Comparison of ENCODE assay signal across 26 cellular contexts in genomic region chr16:15492091-15492740, GRCh38. TPM values are rescaled to one million over a fixed set of nuclear protein-coding genes. Genes with fewer than 3 reads are reported as not detected.
DNase-seq lines count a peak whose midpoint lies in the region; ATAC-seq, FAIRE-seq and TF ChIP-seq lines count a peak whose summit lies in the region.
"Had no signal": no experiment of that assay in that cellular context is flagged by ENCODE, and none has a peak within 500 bp of the region (broad histone marks: within the 10 kb centered on the region; RNA-seq: fewer than 3 reads in every experiment).

No MANE protein-coding gene starts in this region.

- H3K27me3 Mint-ChIP-seq in activated CD4-positive, alpha-beta memory T cell treated with anti-CD3 and anti-CD28 coated beads, Interleukin-2, amount 10 ng/mL, durations not matched to agents 7 days and 5 days: no peaks in the 10 kb centered on the region
- H3K27me3 Mint-ChIP-seq: central memory CD8-positive, alpha-beta T cell; T-cell had no signal

- no peak for FAIRE-seq in GM12878 (lab: Jason Lieb, UNC)
- FAIRE-seq: GM19239, keratinocyte had no signal

- no peak overlapping the region for H3K27ac Mint-ChIP-seq in activated CD4-positive, alpha-beta memory T cell treated with anti-CD3 and anti-CD28 coated beads, Interleukin-2, amount 10 ng/mL, durations not matched to agents 7 days and 5 days
- H3K27ac Mint-ChIP-seq: CD8-positive, alpha-beta T cell; T-cell had no signal

- H3K4me3 Mint-ChIP-seq in activated CD4-positive, alpha-beta memory T cell treated with anti-CD3 and anti-CD28 coated beads, Interleukin-2, amount 10 ng/mL, durations not matched to agents 7 days and 5 days: no peak overlapping the region
- H3K4me3 Mint-ChIP-seq: CD8-positive, alpha-beta T cell; central memory CD8-positive, alpha-beta T cell; T-cell had no signal

- RAD21 ChIA-PET in HCT116 (lab: Charles Lee; ENCODE audit: low non-redundant PET in 1 of 2, low total read pairs in 2 of 2, uncharacterized antibody in 2 of 2, unreplicated experiment in 2 of 2) (no interaction called here), GM12878 (lab: Charles Lee; ENCODE audit: unreplicated experiment) (no interaction called here)

- TF ChIP-seq EP300 in GM12878 (IDR thresholded peaks at IDR 0.05; ENCODE audit: borderline replicate concordance in 1 of 2, control insufficient read depth in 1 of 2, low read depth in 2 of 2, low read length in 2 of 2) (no peak), ovary (IDR thresholded peaks at IDR 0.05) (no peak)

- no TSS peak for BruUV-seq in HCT116 (replicated peaks; lab: Mats Ljungman, UMichigan)
- BruUV-seq in GM12878 (replicated peaks; lab: Mats Ljungman, UMichigan): no TSS peak

- TF ChIP-seq RAD21 in HCT116 (IDR thresholded peaks at IDR 0.05; ENCODE audit: low read depth) (no peak), GM12878 (IDR thresholded peaks at IDR 0.05; ENCODE audit: insufficient read depth, low read depth, low read length) (no peak)

- SMC1A ChIA-PET in GM12878 (lab: Charles Lee; ENCODE audit: uncharacterized antibody, unreplicated experiment): no interaction called here

- H3K27me3 ChIP-seq in HCT116 (ENCODE audit: insufficient read depth, low read length) (no peaks in the 10 kb centered on the region), GM12878 (replicated peaks in 1 of 2; ENCODE audit: control insufficient read depth in 2 of 2, insufficient read depth in 2 of 2, low read length in 1 of 2) (no peaks in the 10 kb centered on the region), ovary (no peaks in the 10 kb centered on the region)
- H3K27me3 ChIP-seq: ascending aorta, esophagus muscularis mucosa, right atrium auricular region had no signal

- no peaks in the 10 kb centered on the region for H3K9me2 ChIP-seq in HCT116 (ENCODE audit: insufficient read depth)

- no peak overlapping the region for H3K4me3 ChIP-seq in HCT116 (replicated peaks in 1 of 2; ENCODE audit: low read depth in 1 of 2, low read length in 2 of 2)
- no peak overlapping the region for H3K4me3 ChIP-seq in GM12878
- no peak overlapping the region for H3K4me3 ChIP-seq in skin epidermis
- H3K4me3 ChIP-seq in ovary: no peak overlapping the region
- H3K4me3 ChIP-seq: ascending aorta, esophagus muscularis mucosa, right atrium auricular region had no signal

- H3K9me3 Mint-ChIP-seq in activated CD4-positive, alpha-beta memory T cell treated with anti-CD3 and anti-CD28 coated beads, Interleukin-2, amount 10 ng/mL, durations not matched to agents 7 days and 5 days: no peaks in the 10 kb centered on the region
- H3K9me3 Mint-ChIP-seq: CD8-positive, alpha-beta T cell; central memory CD8-positive, alpha-beta T cell; T-cell had no signal

- peak overlapping the region; percentile 2; the same call in 1 of the 2 replicates for H3K9ac ChIP-seq in HCT116 (ENCODE audit: low read length)
- H3K9ac ChIP-seq in GM12878 (ENCODE audit: control insufficient read depth, insufficient read depth, low read length): no peak overlapping the region
- H3K9ac ChIP-seq: KMS-11 had no signal

- peak overlapping the region; percentile 66 for H3K4me2 ChIP-seq in HCT116 (ENCODE audit: low read length)
- no peak overlapping the region for H3K4me2 ChIP-seq in GM12878 (ENCODE audit: control insufficient read depth, insufficient read depth)
- H3K4me2 ChIP-seq: KMS-11 had no signal

- no peak overlapping the region for H2AFZ ChIP-seq in HCT116 (ENCODE audit: low read depth, low read length, poor library complexity, severe bottlenecking)
- no peak overlapping the region for H2AFZ ChIP-seq in GM12878 (ENCODE audit: control insufficient read depth, low read depth, low read length)

- CTCF ChIA-PET in HCT116 (lab: Charles Lee) (no interaction called here), GM12878 (lab: Yijun Ruan, JAX) (interaction anchor here (0.9 kb wide), 1 partner anchor 65 kb away, joined by 4 read pairs; no protein-coding TSS in a partner anchor)
- CTCF ChIA-PET in activated CD4-positive, alpha-beta memory T cell treated with anti-CD3 and anti-CD28 coated beads, Interleukin-2, amount 10 ng/mL, durations not matched to agents 7 days and 5 days (lab: Charles Lee): no interaction called here

- in situ Hi-C loops in GM12878 (cut with MboI): no loop called here

- TF ChIP-seq CTCF in HCT116 (IDR thresholded peaks at IDR 0.05 in 2 of 3, conservative IDR thresholded peaks at IDR 0.05 in 1 of 3; ENCODE audit: borderline replicate concordance in 1 of 3, insufficient read depth in 1 of 3, low read depth in 2 of 3, low read length in 2 of 3) (no peak), GM12878 (IDR thresholded peaks at IDR 0.05 in 2 of 3, conservative IDR thresholded peaks at IDR 0.05 in 1 of 3; ENCODE audit: control insufficient read depth in 2 of 3, extremely low read depth in 1 of 3, insufficient read depth in 1 of 3, low read depth in 3 of 3, low read length in 3 of 3) (no peak), ovary (IDR thresholded peaks at IDR 0.05) (no peak)

- intact Hi-C loops in HCT116 (cut with micrococcal nuclease) (no loop called here), GM12878 (cut with micrococcal nuclease; ENCODE audit: unreplicated experiment) (no loop called here), ovary (cut with DNase I) (no loop called here)

- WGBS in GM12878 (ENCODE audit: insufficient coverage, insufficient replicate concordance, low lambda C conversion rate, missing lambda C conversion rate): 49% methylated on average over 8 of the region's 8 CpGs
- WGBS in ovary, 3 donors: 73 to 79% (median 78%) methylated on average over 8 of the region's 8 CpGs

- ATAC-seq in HCT116: no peak
- peak; percentile 53; the same call in 2 of the 3 replicates for ATAC-seq in GM12878
- ATAC-seq: CD8-positive, alpha-beta T cell; T-cell had no signal

- H3K27ac ChIP-seq in HCT116 (ENCODE audit: low read depth, low read length) (peak overlapping the region; percentile 26; the same call in 1 of the 2 replicates), GM12878 (ENCODE audit: control insufficient read depth, insufficient read depth) (no peak overlapping the region), skin epidermis (peak overlapping the region in 12 of 21 experiments; percentile 24 to 82 (median 61)), ovary (no peak overlapping the region)
- H3K27ac ChIP-seq: KMS-11 had no signal

- POLR2A ChIA-PET in HCT116 (lab: Charles Lee): interaction anchor here (0.9 to 1.5 kb wide), 2 partner anchors 10 kb away, joined by 3 to 4 read pairs; no protein-coding TSS in a partner anchor
- POLR2A ChIA-PET in GM12878 (lab: Charles Lee): interaction anchor here (0.5 kb wide), 1 partner anchor 167 kb away, joined by 8 read pairs; no protein-coding TSS in a partner anchor
- POLR2A ChIA-PET in activated CD4-positive, alpha-beta memory T cell treated with anti-CD3 and anti-CD28 coated beads, Interleukin-2, amount 10 ng/mL, durations not matched to agents 7 days and 5 days (lab: Charles Lee): no interaction called here

- no peaks in the 10 kb centered on the region for H3K36me3 Mint-ChIP-seq in activated CD4-positive, alpha-beta memory T cell treated with anti-CD3 and anti-CD28 coated beads, Interleukin-2, amount 10 ng/mL, durations not matched to agents 7 days and 5 days (ENCODE audit: low read depth)
- H3K36me3 Mint-ChIP-seq: CD8-positive, alpha-beta T cell; T-cell had no signal

- no peaks in the 10 kb centered on the region for H3K36me3 ChIP-seq in HCT116 (ENCODE audit: control insufficient read depth in 1 of 2, insufficient read depth in 2 of 2, low read length in 2 of 2)
- H3K36me3 ChIP-seq in GM12878 (ENCODE audit: control insufficient read depth in 2 of 2, insufficient read depth in 2 of 2, low read length in 1 of 2): no peaks in the 10 kb centered on the region
- no peaks in the 10 kb centered on the region for H3K36me3 ChIP-seq in ovary
- H3K36me3 ChIP-seq: ascending aorta, esophagus muscularis mucosa, right atrium auricular region had no signal

- H3K79me2 ChIP-seq in HCT116 (ENCODE audit: insufficient read depth, low read length): peaks cover 14% of the 10 kb centered on the region; the same call in 1 of the 2 replicates
- no peaks in the 10 kb centered on the region for H3K79me2 ChIP-seq in GM12878 (ENCODE audit: control insufficient read depth, insufficient read depth, low read length)

- H4K20me1 ChIP-seq in HCT116 (ENCODE audit: insufficient read depth) (no peaks in the 10 kb centered on the region), GM12878 (ENCODE audit: control insufficient read depth, insufficient read depth) (no peaks in the 10 kb centered on the region)

- DNase-seq in HCT116 (ENCODE audit: low read depth, low spot score) (no peak), NOMO-1 treated with DMSO at 0.1 percent for 48 hours (lab: John Stamatoyannopoulos, UW; ENCODE audit: unreplicated experiment) (peak; percentile 78), GM12878 (ENCODE audit: low read depth, low spot score) (no peak), ovary (no peak), NCI-H1092 treated with DMSO at 0.1 percent for 48 hours (lab: John Stamatoyannopoulos, UW) (no peak)
- DNase-seq in activated CD4-positive, alpha-beta memory T cell treated with anti-CD3 and anti-CD28 coated beads, Interleukin-2, amount 10 ng/mL, durations not matched to agents 7 days and 5 days: no peak
- DNase-seq: activated CD4-positive, alpha-beta T cell treated with anti-CD3 and anti-CD28 coated beads for 4 hours; activated CD8-positive, alpha-beta memory T cell treated with anti-CD3 and anti-CD28 coated beads, Interleukin-2, amount 50 U/mL, for 4 hours; activated gamma-delta T cell treated with Interleukin-2 at 50 U/mL for 16 hours; CD8-positive, alpha-beta T cell; DMS153; effector memory CD4-positive, alpha-beta T cell; GF-D8; H7; NCI-H1105 treated with DMSO at 0.1 percent for 48 hours; NCI-H510A; SHP77; T-cell had no signal

- TF ChIP-seq POLR2A in HCT116 (IDR thresholded peaks at IDR 0.05; ENCODE audit: borderline replicate concordance, extremely low read depth, insufficient read depth, insufficient read length) (no peak), GM12878 (IDR thresholded peaks at IDR 0.05; ENCODE audit: low read depth, low read length) (no peak), ovary (IDR thresholded peaks at IDR 0.05) (no peak)

- H3K4me1 ChIP-seq in HCT116 (ENCODE audit: control insufficient read depth in 1 of 2, insufficient read depth in 2 of 2, low read length in 2 of 2) (peaks cover 66 to 93% of the 10 kb centered on the region in 2 experiments), GM12878 (ENCODE audit: control insufficient read depth, insufficient read depth, low read length) (no peaks in the 10 kb centered on the region), ovary (ENCODE audit: insufficient read depth) (peaks cover 7% of the 10 kb centered on the region)

- H3K9me3 ChIP-seq in HCT116 (ENCODE audit: control insufficient read depth in 1 of 2, insufficient read depth in 1 of 2, low read depth in 1 of 2, low read length in 2 of 2) (no peaks in the 10 kb centered on the region), GM12878 (replicated peaks; ENCODE audit: control insufficient read depth, insufficient read depth, low read length) (no peaks in the 10 kb centered on the region), ovary (no peaks in the 10 kb centered on the region)
- H3K9me3 ChIP-seq: ascending aorta, esophagus muscularis mucosa, right atrium auricular region had no signal

- peaks cover 9% of the 10 kb centered on the region for H3K4me1 Mint-ChIP-seq in activated CD4-positive, alpha-beta memory T cell treated with anti-CD3 and anti-CD28 coated beads, Interleukin-2, amount 10 ng/mL, durations not matched to agents 7 days and 5 days
- H3K4me1 Mint-ChIP-seq: central memory CD8-positive, alpha-beta T cell had no signal

RNA-seq across cellular contexts. Expression of gene BMERB1, which starts 57.8 kb away (rescaled TPM):
- total RNA-seq in HCT116 (2021; ENCODE audit: unreplicated experiment): 43.6 TPM
- 45.7 and 52.6 TPM in 2 replicates for polyA plus RNA-seq in HCT116 (2012)
- total RNA-seq in GM12878 (2013; cell fraction: nucleolus; rRNA removed): not detected in 2 replicates
- 0.17 and 0.38 TPM in 2 replicates for total RNA-seq in GM12878 (2014; rRNA removed)
- total RNA-seq in GM12878 (2014; rRNA removed; fragmentation: Illumina TruSeq; extraction: Trizol): 0.40 and 0.51 TPM in 2 replicates
- 0.27 and 0.44 TPM in 2 replicates for total RNA-seq in GM12878 (2021)
- 0.16 TPM for polyA plus RNA-seq in GM12878 (2011; ENCODE audit: low read depth)
- 0.30 and 0.55 TPM in 2 replicates for polyA plus RNA-seq in GM12878 (2011; rRNA removed)
- 0.69 and 0.70 TPM in 2 replicates for polyA plus RNA-seq in GM12878 (2011; cell fraction: cytosol; rRNA removed)
- polyA plus RNA-seq in GM12878 (2011; cell fraction: nucleus; rRNA removed): 0.43 and 0.45 TPM in 2 replicates
- polyA plus RNA-seq in GM12878 (2012): 0.58 and 0.66 TPM in 2 replicates
- 0.26 and 0.30 TPM in 2 replicates for polyA plus RNA-seq in GM12878 (2014; fragmentation: Illumina TruSeq; extraction: Trizol)
- under 1 TPM; 0.05 to 0.07 TPM for polyA plus RNA-seq in GM12878 (2014; fragmentation: Nextera tagmentation; extraction: Ambion mirVana)
- polyA plus RNA-seq in GM12878 (2014; rRNA removed): 0.37 and 0.49 TPM in 2 replicates
- under 1 TPM; 0.43 to 0.68 TPM for polyA plus RNA-seq in GM12878 (2016; fragmentation: Nextera tagmentation; extraction: Ambion mirVana)
- polyA minus RNA-seq in GM12878 (2011; rRNA and poly(A)+ RNA removed): 0.10 and 0.22 TPM in 2 replicates
- 0.73 and 1.1 TPM in 2 replicates for polyA minus RNA-seq in GM12878 (2011; cell fraction: cytosol; rRNA and poly(A)+ RNA removed)
- 0.60 and 0.67 TPM in 2 replicates for polyA minus RNA-seq in GM12878 (2011; cell fraction: nucleus; rRNA and poly(A)+ RNA removed)
- 10 to 100 TPM; 22.6 to 77.5 (median 66.8) TPM for total RNA-seq in ovary
- 10 to 100 TPM; 54.9 to 65.2 TPM for polyA plus RNA-seq in ovary
- total RNA-seq in activated CD4-positive, alpha-beta memory T cell treated with anti-CD3 and anti-CD28 coated beads, Interleukin-2, amount 10 ng/mL, durations not matched to agents 7 days and 5 days: 1 to 10 TPM; 4.7 to 6.4 TPM

Comparison
In these comparisons a context has a peak if more than half of its experiments do, and no peak if none do; other contexts are left out.
1. H3K27ac ChIP-seq: peak in HCT116 (single experiment) and skin epidermis (12 of 21); none in GM12878 (single experiment) and ovary (0 of 2).
2. Of the 18 proteins assayed by ChIP-seq in both GM12878 and HCT116: peak only in GM12878: none; only in HCT116: SP1; in both: none; in neither: 17.